35 cellular contexts compared by ENCODE assay signal in genomic region chr3:111096487-111097209, GRCh38.
"Had no signal": no experiment of that assay in that cellular context is flagged by ENCODE, and none has a peak within 500 bp of the region (broad histone marks: within the 10 kb centered on the region; RNA-seq: fewer than 3 reads in every experiment).

No MANE protein-coding gene starts in this region.

- DNase-seq: activated CD4-positive, alpha-beta memory T cell treated with anti-CD3 and anti-CD28 coated beads for 36 hours; activated CD4-positive, alpha-beta T cell treated with anti-CD3 and anti-CD28 coated beads for 1 hour; activated CD4-positive, alpha-beta T cell treated with anti-CD3 and anti-CD28 coated beads for 4 hours; activated CD4-positive, alpha-beta T cell treated with anti-CD3 and anti-CD28 coated beads, Interleukin-2, amount 10 ng/mL, durations not matched to agents 24 days and 14 days; activated CD4-positive, alpha-beta T cell treated with anti-CD3 and anti-CD28 coated beads, Interleukin-2, amount 50 U/mL, for 1 hour; activated CD4-positive, alpha-beta T cell treated with anti-CD3 and anti-CD28 coated beads, Interleukin-2, amount 50 U/mL, for 4 hours; activated CD4-positive, CD25-positive, alpha-beta regulatory T cell; activated CD8-positive, alpha-beta memory T cell treated with anti-CD3 and anti-CD28 coated beads, Interleukin-2, amount 50 U/mL, for 4 hours; activated CD8-positive, alpha-beta T cell treated with anti-CD3 and anti-CD28 coated beads for 36 hours; activated effector memory CD4-positive, alpha-beta T cell treated with Interleukin-2 at 50 U/mL for 16 hours; activated gamma-delta T cell; activated naive CD4-positive, alpha-beta T cell treated with anti-CD3 and anti-CD28 coated beads, Interleukin-2, amount 10 ng/mL, durations not matched to agents 7 days and 5 days; activated naive CD4-positive, alpha-beta T cell treated with Interleukin-2 at 50 U/mL for 16 hours; activated naive CD8-positive, alpha-beta T cell treated with anti-CD3 and anti-CD28 coated beads, Interleukin-2, amount 10 ng/mL, durations not matched to agents 7 days and 5 days; activated naive CD8-positive, alpha-beta T cell treated with anti-CD3 and anti-CD28 coated beads, Interleukin-2, amount 50 U/mL, for 24 hours; activated T-cell treated with anti-CD3 and anti-CD28 coated beads for 4 hours; activated T-cell treated with anti-CD3 and anti-CD28 coated beads, Interleukin-2, amount 50 U/mL, for 1 hour; activated T-cell treated with anti-CD3 and anti-CD28 coated beads, Interleukin-2, amount 50 U/mL, for 48 hours; amygdala; anterior cingulate cortex; central memory CD4-positive, alpha-beta T cell; T-helper 1 cell; T-helper 2 cell; T-helper 9 cell had no signal

- H3K4me3 ChIP-seq: ascending aorta, cardiac muscle cell had no signal

- FAIRE-seq: bronchial epithelial cell, TTC549 had no signal

- H3K36me3 ChIP-seq: ascending aorta, cardiac muscle cell had no signal

- ATAC-seq: activated CD4-positive, CD25-positive, alpha-beta regulatory T cell treated with anti-CD3 and anti-CD28 coated beads, Interleukin-2, amount 50 U/mL, for 24 hours; activated CD8-positive, alpha-beta T cell treated with anti-CD3 and anti-CD28 coated beads for 36 hours; activated naive CD8-positive, alpha-beta T cell treated with anti-CD3 and anti-CD28 coated beads, Interleukin-2, amount 50 U/mL, for 24 hours had no signal

- H3K36me3 Mint-ChIP-seq: activated naive CD4-positive, alpha-beta T cell treated with anti-CD3 and anti-CD28 coated beads, Interleukin-2, amount 10 ng/mL, durations not matched to agents 7 days and 5 days had no signal

- H3K4me3 Mint-ChIP-seq: activated CD4-positive, alpha-beta memory T cell treated with anti-CD3 and anti-CD28 coated beads for 36 hours; activated CD4-positive, alpha-beta T cell treated with anti-CD3 and anti-CD28 coated beads, Interleukin-2, amount 10 ng/mL, durations not matched to agents 24 days and 14 days; activated CD8-positive, alpha-beta T cell treated with anti-CD3 and anti-CD28 coated beads for 36 hours; activated naive CD4-positive, alpha-beta T cell treated with anti-CD3 and anti-CD28 coated beads, Interleukin-2, amount 10 ng/mL, durations not matched to agents 7 days and 5 days; activated naive CD4-positive, alpha-beta T cell treated with anti-CD3 and anti-CD28 coated beads, Interleukin-2, amount 50 U/mL, for 24 hours; activated naive CD8-positive, alpha-beta T cell; activated naive CD8-positive, alpha-beta T cell treated with anti-CD3 and anti-CD28 coated beads, Interleukin-2, amount 10 ng/mL, durations not matched to agents 7 days and 5 days; activated naive CD8-positive, alpha-beta T cell treated with anti-CD3 and anti-CD28 coated beads, Interleukin-2, amount 50 U/mL, for 24 hours; brain; T-helper 1 cell treated with Interleukin-12 subunit alpha and Interleukin-12 subunit beta and Interleukin-4 antibody, amounts not matched to agents 30 μg/mL and 1 μg/mL, for 36 hours; T-helper 2 cell treated with Interferon-gamma antibody and Interleukin-4, amounts not matched to agents 5 μg/mL and 100 μg/mL, for 36 hours had no signal

- H3K9me3 ChIP-seq: ascending aorta had no signal

- H3K4me1 Mint-ChIP-seq: activated CD4-positive, alpha-beta T cell treated with anti-CD3 and anti-CD28 coated beads, Interleukin-2, amount 10 ng/mL, durations not matched to agents 24 days and 14 days; activated naive CD4-positive, alpha-beta T cell treated with anti-CD3 and anti-CD28 coated beads, Interleukin-2, amount 10 ng/mL, durations not matched to agents 7 days and 5 days; activated naive CD4-positive, alpha-beta T cell treated with anti-CD3 and anti-CD28 coated beads, Interleukin-2, amount 50 U/mL, for 24 hours; activated naive CD8-positive, alpha-beta T cell treated with anti-CD3 and anti-CD28 coated beads, Interleukin-2, amount 10 ng/mL, durations not matched to agents 7 days and 5 days; activated naive CD8-positive, alpha-beta T cell treated with anti-CD3 and anti-CD28 coated beads, Interleukin-2, amount 50 U/mL, for 24 hours; brain had no signal

- H3K4me1 ChIP-seq: ascending aorta had no signal

- H3K9me3 Mint-ChIP-seq: activated CD8-positive, alpha-beta T cell treated with anti-CD3 and anti-CD28 coated beads for 36 hours; activated naive CD4-positive, alpha-beta T cell treated with anti-CD3 and anti-CD28 coated beads, Interleukin-2, amount 50 U/mL, for 24 hours had no signal

- H3K27ac ChIP-seq: ascending aorta, cardiac muscle cell, VCaP had no signal

- H3K27me3 Mint-ChIP-seq: activated CD4-positive, alpha-beta memory T cell treated with anti-CD3 and anti-CD28 coated beads for 36 hours; activated naive CD4-positive, alpha-beta T cell treated with anti-CD3 and anti-CD28 coated beads, Interleukin-2, amount 10 ng/mL, durations not matched to agents 7 days and 5 days; activated naive CD4-positive, alpha-beta T cell treated with anti-CD3 and anti-CD28 coated beads, Interleukin-2, amount 50 U/mL, for 24 hours; activated naive CD8-positive, alpha-beta T cell treated with anti-CD3 and anti-CD28 coated beads, Interleukin-2, amount 10 ng/mL, durations not matched to agents 7 days and 5 days; activated naive CD8-positive, alpha-beta T cell treated with anti-CD3 and anti-CD28 coated beads, Interleukin-2, amount 50 U/mL, for 24 hours; brain had no signal
